In the genomic region with DNA sequence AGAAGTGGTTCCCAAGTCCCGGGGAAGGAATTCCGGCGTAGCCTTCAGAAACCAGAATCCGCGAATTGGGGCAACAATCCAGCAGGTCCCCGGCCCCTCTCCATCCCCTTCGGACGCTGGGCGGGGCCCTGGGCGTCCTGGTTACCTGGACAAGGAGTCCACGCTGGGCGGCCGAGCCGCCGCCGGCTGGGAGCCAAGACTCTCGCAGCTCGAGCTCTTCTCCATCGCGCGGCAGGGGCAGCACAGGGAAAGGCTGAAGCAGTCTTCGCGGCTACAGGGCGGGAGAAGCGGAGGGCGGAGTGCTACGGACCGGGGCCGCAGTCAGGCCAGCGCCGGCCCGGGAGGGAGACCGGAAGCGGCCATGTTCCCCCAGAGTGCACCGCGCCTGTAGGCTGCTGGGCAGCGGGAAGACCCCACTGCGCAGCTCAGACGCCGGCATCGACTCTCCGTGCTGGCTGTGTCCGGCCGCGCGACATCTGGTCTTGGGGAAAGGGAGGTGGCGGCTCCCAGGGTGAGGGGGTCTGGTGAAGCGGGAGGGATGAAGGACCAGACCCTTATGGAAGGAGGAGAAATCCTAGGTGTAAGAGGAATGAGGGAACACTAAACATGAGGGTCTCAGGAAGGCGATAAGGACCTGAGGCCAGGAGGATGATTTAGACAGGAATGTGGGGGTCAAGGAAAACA, we compare ENCODE assay signal across 1 cellular context.
A peak's percentile ranks its signal among the peaks of the same experiment; 100 is the strongest.
TF ChIP-seq lines count a peak whose summit lies in the region.

A gene (minus strand): TSS at position 378 of the 684 bp plus-strand sequence. CDS start 153 bp downstream, at position 225.

TF ChIP-seq in HEK293, 187 proteins besides CTCF, POLR2A, EP300 and RAD21 (continued from another document):
- TF ChIP-seq, protein P1, sequence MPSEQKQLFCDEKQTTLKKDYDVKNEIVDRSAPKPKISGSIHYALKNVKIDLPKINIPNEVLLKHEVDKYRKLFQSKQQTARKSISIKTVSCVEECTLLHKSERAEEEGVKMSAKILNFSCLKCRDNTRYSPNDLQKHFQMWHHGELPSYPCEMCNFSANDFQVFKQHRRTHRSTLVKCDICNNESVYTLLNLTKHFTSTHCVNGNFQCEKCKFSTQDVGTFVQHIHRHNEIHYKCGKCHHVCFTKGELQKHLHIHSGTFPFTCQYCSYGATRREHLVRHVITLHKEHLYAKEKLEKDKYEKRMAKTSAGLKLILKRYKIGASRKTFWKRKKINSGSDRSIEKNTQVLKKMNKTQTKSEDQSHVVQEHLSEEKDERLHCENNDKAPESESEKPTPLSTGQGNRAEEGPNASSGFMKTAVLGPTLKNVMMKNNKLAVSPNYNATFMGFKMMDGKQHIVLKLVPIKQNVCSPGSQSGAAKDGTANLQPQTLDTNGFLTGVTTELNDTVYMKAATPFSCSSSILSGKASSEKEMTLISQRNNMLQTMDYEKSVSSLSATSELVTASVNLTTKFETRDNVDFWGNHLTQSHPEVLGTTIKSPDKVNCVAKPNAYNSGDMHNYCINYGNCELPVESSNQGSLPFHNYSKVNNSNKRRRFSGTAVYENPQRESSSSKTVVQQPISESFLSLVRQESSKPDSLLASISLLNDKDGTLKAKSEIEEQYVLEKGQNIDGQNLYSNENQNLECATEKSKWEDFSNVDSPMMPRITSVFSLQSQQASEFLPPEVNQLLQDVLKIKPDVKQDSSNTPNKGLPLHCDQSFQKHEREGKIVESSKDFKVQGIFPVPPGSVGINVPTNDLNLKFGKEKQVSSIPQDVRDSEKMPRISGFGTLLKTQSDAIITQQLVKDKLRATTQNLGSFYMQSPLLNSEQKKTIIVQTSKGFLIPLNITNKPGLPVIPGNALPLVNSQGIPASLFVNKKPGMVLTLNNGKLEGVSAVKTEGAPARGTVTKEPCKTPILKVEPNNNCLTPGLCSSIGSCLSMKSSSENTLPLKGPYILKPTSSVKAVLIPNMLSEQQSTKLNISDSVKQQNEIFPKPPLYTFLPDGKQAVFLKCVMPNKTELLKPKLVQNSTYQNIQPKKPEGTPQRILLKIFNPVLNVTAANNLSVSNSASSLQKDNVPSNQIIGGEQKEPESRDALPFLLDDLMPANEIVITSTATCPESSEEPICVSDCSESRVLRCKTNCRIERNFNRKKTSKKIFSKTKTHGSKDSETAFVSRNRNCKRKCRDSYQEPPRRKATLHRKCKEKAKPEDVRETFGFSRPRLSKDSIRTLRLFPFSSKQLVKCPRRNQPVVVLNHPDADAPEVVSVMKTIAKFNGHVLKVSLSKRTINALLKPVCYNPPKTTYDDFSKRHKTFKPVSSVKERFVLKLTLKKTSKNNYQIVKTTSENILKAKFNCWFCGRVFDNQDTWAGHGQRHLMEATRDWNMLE (tag by site-specific recombination; conservative IDR thresholded peaks at IDR 0.05; ENCODE audit: low read depth): peak; percentile 60
- TF ChIP-seq ZNF114 (tag by site-specific recombination; IDR thresholded peaks at IDR 0.05) (no peak), WT1 (tag by site-specific recombination; IDR thresholded peaks at IDR 0.05) (peak; percentile 55; the same call in 1 of the 2 replicates), PRDM1 (tag by site-specific recombination; IDR thresholded peaks at IDR 0.05) (no peak), ZBTB21 (tag by site-specific recombination; IDR thresholded peaks at IDR 0.05) (0 out of 2 replicates have a peak, but pooled peaks have one; percentile 9), ZNF174 (tag by site-specific recombination; IDR thresholded peaks at IDR 0.05) (no peak), ZEB2 (tag by site-specific recombination; IDR thresholded peaks at IDR 0.05) (peak; percentile 63; the same call in 1 of the 2 replicates), REPIN1 (tag by site-specific recombination; IDR thresholded peaks at IDR 0.05; ENCODE audit: low read depth) (0 out of 2 replicates have a peak, but pooled peaks have one; percentile 17), HOXC10 (CRISPR knock-in tag; IDR thresholded peaks at IDR 0.05) (0 out of 2 replicates have a peak, but pooled peaks have one; percentile 32), ZNF239 (tag by site-specific recombination; IDR thresholded peaks at IDR 0.05) (no peak)
